ENCODE assay signal across 26 cellular contexts in the genomic region with DNA sequence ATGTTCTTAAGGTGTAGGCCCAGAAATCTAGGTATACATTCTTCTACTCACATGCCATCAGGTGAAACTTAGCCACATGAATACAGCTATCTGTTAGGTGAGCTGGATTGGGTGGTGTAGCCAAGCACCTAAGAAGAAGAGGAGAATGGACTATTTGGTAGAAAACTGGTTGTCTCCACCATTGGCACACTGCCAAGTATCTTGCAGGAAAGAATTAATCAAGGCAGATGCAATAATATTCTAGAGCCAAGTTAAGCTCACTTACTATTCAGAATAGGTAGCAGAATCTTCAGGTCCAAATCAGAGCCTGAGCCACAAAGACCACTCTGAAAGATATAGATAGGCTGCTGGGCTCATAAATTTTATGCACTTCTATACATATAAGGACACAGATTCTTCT.
"Had no signal": no experiment of that assay in that cellular context is flagged by ENCODE, and none has a peak within 500 bp of the region (broad histone marks: within the 10 kb centered on the region; RNA-seq: fewer than 3 reads in every experiment).

No MANE protein-coding gene starts in this region.

- ATAC-seq: activated CD8-positive, alpha-beta memory T cell treated with anti-CD3 and anti-CD28 coated beads, Interleukin-2, amount 10 ng/mL, durations not matched to agents 7 days and 5 days; activated CD8-positive, alpha-beta T cell treated with anti-CD3 and anti-CD28 coated beads, Interleukin-2, amount 10 ng/mL, durations not matched to agents 7 days and 5 days; left lung; lower lobe of right lung; sciatic nerve; stimulated activated naive CD8-positive, alpha-beta T cell treated with anti-CD3 and anti-CD28 coated beads, Interleukin-15, Interleukin-2, amounts not matched to agents 100 U/mL and 50 U/mL, for 24 hours had no signal

- H3K4me1 ChIP-seq: lower lobe of right lung, uterus had no signal

- H3K27ac Mint-ChIP-seq: activated CD4-positive, alpha-beta T cell treated with anti-CD3 and anti-CD28 coated beads, Interleukin-2, amount 10 ng/mL, durations not matched to agents 7 days and 5 days; activated CD8-positive, alpha-beta memory T cell treated with anti-CD3 and anti-CD28 coated beads, Interleukin-2, amount 10 ng/mL, durations not matched to agents 7 days and 5 days; activated CD8-positive, alpha-beta T cell treated with anti-CD3 and anti-CD28 coated beads, Interleukin-2, amount 10 ng/mL, durations not matched to agents 7 days and 5 days; activated naive CD8-positive, alpha-beta T cell; activated T-helper 2 cell treated with anti-CD3 and anti-CD28 coated beads, Interferon-gamma antibody, Interleukin-2, Interleukin-4, amounts not matched to agents 10 μg/mL and 5 μg/mL and 100 μg/mL, durations not matched to agents 14 hours and 24 hours and 36 hours; dendritic cell treated with granulocyte-macrophage colony-stimulating factor and Interleukin-4, amounts not matched to agents 40 ng/mL and 50 ng/mL, for 4 days; progenitor cell of endocrine pancreas had no signal

- H3K4me3 ChIP-seq: esophagus squamous epithelium, left lung, lower lobe of right lung, ovary, skin epidermis, thoracic aorta, uterus had no signal

- H3K36me3 ChIP-seq: esophagus squamous epithelium, left lung, lower lobe of right lung, ovary, thoracic aorta, uterus had no signal

- H3K27me3 Mint-ChIP-seq: activated naive CD8-positive, alpha-beta T cell; central memory CD8-positive, alpha-beta T cell; progenitor cell of endocrine pancreas had no signal

- H3K27me3 ChIP-seq: esophagus squamous epithelium, left lung, ovary, uterus had no signal

- H3K9me3 ChIP-seq: esophagus squamous epithelium, left lung, lower lobe of right lung, ovary, thoracic aorta, uterus had no signal

- H3K9me3 Mint-ChIP-seq: activated T-helper 2 cell treated with anti-CD3 and anti-CD28 coated beads, Interferon-gamma antibody, Interleukin-2, Interleukin-4, amounts not matched to agents 10 μg/mL and 5 μg/mL and 100 μg/mL, durations not matched to agents 14 hours and 24 hours and 36 hours; central memory CD8-positive, alpha-beta T cell; dendritic cell treated with granulocyte-macrophage colony-stimulating factor and Interleukin-4, amounts not matched to agents 40 ng/mL and 50 ng/mL, for 4 days had no signal

- FAIRE-seq: bronchial epithelial cell, frontal cortex had no signal

- H3K27ac ChIP-seq: esophagus squamous epithelium, left lung, lower lobe of right lung, ovary, skin epidermis, thoracic aorta, uterus had no signal

- H3K4me3 Mint-ChIP-seq: activated CD4-positive, alpha-beta T cell treated with anti-CD3 and anti-CD28 coated beads, Interleukin-2, amount 10 ng/mL, durations not matched to agents 7 days and 5 days; activated CD8-positive, alpha-beta memory T cell treated with anti-CD3 and anti-CD28 coated beads, Interleukin-2, amount 10 ng/mL, durations not matched to agents 7 days and 5 days; activated CD8-positive, alpha-beta T cell treated with anti-CD3 and anti-CD28 coated beads, Interleukin-2, amount 10 ng/mL, durations not matched to agents 7 days and 5 days; activated naive CD8-positive, alpha-beta T cell; central memory CD8-positive, alpha-beta T cell; dendritic cell treated with granulocyte-macrophage colony-stimulating factor and Interleukin-4, amounts not matched to agents 40 ng/mL and 50 ng/mL, for 4 days had no signal

- DNase-seq: activated CD4-positive, alpha-beta T cell treated with anti-CD3 and anti-CD28 coated beads, Interleukin-2, amount 10 ng/mL, durations not matched to agents 7 days and 5 days; activated CD4-positive, CD25-positive, alpha-beta regulatory T cell treated with anti-CD3 and anti-CD28 coated beads, Interleukin-2, amount 50 U/mL, for 72 hours; activated CD8-positive, alpha-beta memory T cell treated with anti-CD3 and anti-CD28 coated beads, Interleukin-2, amount 10 ng/mL, durations not matched to agents 7 days and 5 days; activated CD8-positive, alpha-beta T cell treated with anti-CD3 and anti-CD28 coated beads, Interleukin-2, amount 10 ng/mL, durations not matched to agents 7 days and 5 days; activated T-cell treated with anti-CD3 and anti-CD28 coated beads, Interleukin-2, amount 50 U/mL, for 48 hours; anterior cingulate cortex; effector CD4-positive, alpha-beta T cell; esophagus squamous epithelium; left lung; lower lobe of right lung; ovary; stimulated activated CD4-positive, alpha-beta T cell treated with anti-CD3 and anti-CD28 coated beads, Interleukin-12 subunit alpha, Interleukin-12 subunit beta, amount 100 ng/mL, for 4 hours; stimulated activated CD4-positive, alpha-beta T cell treated with anti-CD3 and anti-CD28 coated beads, Interleukin-4, amount 100 ng/mL, for 1 hour; stimulated activated naive CD8-positive, alpha-beta T cell treated with anti-CD3 and anti-CD28 coated beads, Interleukin-15, Interleukin-2, amounts not matched to agents 100 U/mL and 50 U/mL, for 24 hours; T-helper 2 cell; uterus had no signal
